In the genomic region with DNA sequence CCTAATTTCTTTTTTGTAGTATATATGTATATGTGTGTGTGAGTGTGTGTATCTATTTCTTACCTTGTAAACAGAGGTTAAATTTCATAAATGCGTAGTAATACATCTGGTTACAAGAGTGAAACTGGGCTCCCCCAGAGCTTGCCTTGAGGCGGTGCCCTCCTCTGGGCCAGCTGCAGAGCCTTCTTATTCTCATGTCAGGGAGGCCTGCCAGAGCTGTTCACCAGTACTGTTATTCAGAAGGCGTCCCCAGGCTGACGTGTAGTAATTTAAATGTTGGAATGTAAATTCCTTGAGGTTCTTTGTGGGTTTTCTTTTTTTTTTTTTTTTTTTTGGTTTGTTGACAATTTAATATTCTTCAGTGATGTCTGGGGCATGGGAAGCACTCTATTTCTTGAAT, we compare ENCODE assay signal across 23 cellular contexts. TPM values are rescaled to one million over a fixed set of nuclear protein-coding genes. Genes with fewer than 3 reads are reported as not detected.
DNase-seq lines count a peak whose midpoint lies in the region; ATAC-seq and TF ChIP-seq lines count a peak whose summit lies in the region.
"Had no signal": no experiment of that assay in that cellular context is flagged by ENCODE, and none has a peak within 500 bp of the region (broad histone marks: within the 10 kb centered on the region; RNA-seq: fewer than 3 reads in every experiment).

No MANE protein-coding gene starts in this region.

- H3K9ac ChIP-seq in GM23248 (peak overlapping the region; percentile 65), fibroblast of lung (ENCODE audit: insufficient read depth, low read length) (no peak overlapping the region)

- H3K36me3 ChIP-seq in GM23248 (ENCODE audit: low read depth) = peaks cover 40% of the 10 kb centered on the region
- peaks cover 9% of the 10 kb centered on the region for H3K36me3 ChIP-seq in fibroblast of lung (ENCODE audit: control insufficient read depth, insufficient read depth, low read length)
- peaks cover 0 to 71% of the 10 kb centered on the region in 2 donors for H3K36me3 ChIP-seq in gastrocnemius medialis

- in situ Hi-C loops in GM23248 (cut with MboI) = no loop called here
- in situ Hi-C loops in gastrocnemius medialis (cut with MboI; ENCODE audit: low sequenced_read_pairs in 4 of 4) = loop anchor here in 1 of 4 donors (10.0 kb wide), 1 partner anchor 198 kb away; no protein-coding TSS in a partner anchor

- TF ChIP-seq CTCF in fibroblast of lung (conservative IDR thresholded peaks at IDR 0.05 in 1 of 2, IDR thresholded peaks at IDR 0.05 in 1 of 2; ENCODE audit: low read depth in 1 of 2, low read length in 2 of 2) (no peak), gastrocnemius medialis (IDR thresholded peaks at IDR 0.05 in 4 of 5, conservative IDR thresholded peaks at IDR 0.05 in 1 of 5) (no peak)

- H3K4me1 ChIP-seq in GM23248 (ENCODE audit: insufficient read depth) (peaks cover 46% of the 10 kb centered on the region), fibroblast of lung (ENCODE audit: control insufficient read depth, extremely low read depth, insufficient read depth, low read length) (peaks cover 19% of the 10 kb centered on the region), gastrocnemius medialis (peaks cover 82 to 92% of the 10 kb centered on the region in 2 donors)

- WGBS in GM23248 (ENCODE audit: low coverage in 1 of 2, low lambda C conversion rate in 2 of 2, missing lambda C conversion rate in 2 of 2), 2 experiments = 35 to 40% methylated on average over 4 of the region's 4 CpGs

- H4K20me1 ChIP-seq in GM23248 (ENCODE audit: insufficient read depth) = no peaks in the 10 kb centered on the region
- H4K20me1 ChIP-seq in fibroblast of lung (ENCODE audit: control insufficient read depth, extremely low read depth, insufficient read depth, low read length) = no peaks in the 10 kb centered on the region

- no peaks in the 10 kb centered on the region for H3K9me3 ChIP-seq in GM23248 (ENCODE audit: low read depth)
- no peaks in the 10 kb centered on the region for H3K9me3 ChIP-seq in fibroblast of lung (ENCODE audit: control insufficient read depth, insufficient read depth, low read depth, low read length)
- no peaks in the 10 kb centered on the region for H3K9me3 ChIP-seq in gastrocnemius medialis
- H3K9me3 ChIP-seq: mucosa of descending colon, sigmoid colon, thoracic aorta had no signal

- TF ChIP-seq POLR2A in gastrocnemius medialis (IDR thresholded peaks at IDR 0.05) = peak in 1 of 2 donors; percentile 19

- H3K79me2 ChIP-seq in GM23248 (ENCODE audit: insufficient read depth) (peaks cover 49% of the 10 kb centered on the region), fibroblast of lung (ENCODE audit: control insufficient read depth, insufficient read depth, low read length) (peaks cover 13% of the 10 kb centered on the region)

- H3K4me3 ChIP-seq in GM23248 (no peak overlapping the region), fibroblast of lung (replicated peaks in 1 of 4; ENCODE audit: control extremely low read depth in 1 of 4, insufficient read depth in 1 of 4, low read depth in 3 of 4, low read length in 4 of 4) (no peak overlapping the region), gastrocnemius medialis (no peak overlapping the region)
- H3K4me3 ChIP-seq: mucosa of descending colon, sigmoid colon, thoracic aorta had no signal

- H2AFZ ChIP-seq in GM23248 = no peak overlapping the region
- no peak overlapping the region for H2AFZ ChIP-seq in fibroblast of lung (ENCODE audit: low read length)

- H3K27me3 ChIP-seq in GM23248 (replicated peaks; ENCODE audit: insufficient read depth) = no peaks in the 10 kb centered on the region
- no peaks in the 10 kb centered on the region for H3K27me3 ChIP-seq in fibroblast of lung (ENCODE audit: control insufficient read depth, insufficient read depth, low read length)
- H3K27me3 ChIP-seq in gastrocnemius medialis = no peaks in the 10 kb centered on the region
- H3K27me3 ChIP-seq: sigmoid colon had no signal

- H3K4me2 ChIP-seq in GM23248 (ENCODE audit: unreplicated experiment) = peak overlapping the region; percentile 64
- peak overlapping the region; percentile 29 for H3K4me2 ChIP-seq in fibroblast of lung (ENCODE audit: extremely low read depth, insufficient read depth, low read length)

- H3K27ac ChIP-seq in GM23248 (peak overlapping the region; percentile 91), fibroblast of lung (ENCODE audit: insufficient read depth, low read length) (peak overlapping the region; percentile 45), gastrocnemius medialis (peak overlapping the region; percentile 93 to 95 (median 94))

- intact Hi-C loops in gastrocnemius medialis (cut with DNase I; ENCODE audit: low total_unique reads) = no loop called here

- H3F3A ChIP-seq in GM23248 (ENCODE audit: insufficient read depth) = peaks cover 45% of the 10 kb centered on the region

- no peaks in the 10 kb centered on the region for H3K9me2 ChIP-seq in GM23248 (ENCODE audit: insufficient read depth)

- no peak for ATAC-seq in gastrocnemius medialis
- no peak for ATAC-seq in GM21360 (IDR thresholded peaks at IDR 0.05; ENCODE audit: unreplicated experiment)
- ATAC-seq in GM19395 (IDR thresholded peaks at IDR 0.05; ENCODE audit: unreplicated experiment) = no peak
- ATAC-seq: left cardiac atrium, mucosa of descending colon had no signal

- DNase-seq in GM23248 (peak; percentile 86), amniotic stem cell (lab: John Stamatoyannopoulos, UW) (peak; percentile 7), fibroblast of lung (ENCODE audit: low read depth in 2 of 2) (peak; percentile 64 to 91), gastrocnemius medialis (peak; percentile 54 to 62), kidney glomerular epithelial cell (lab: John Stamatoyannopoulos, UW) (no peak), mucosa of gallbladder (ENCODE audit: low spot score) (no peak)
- DNase-seq: activated CD4-positive, alpha-beta T cell treated with anti-CD3 and anti-CD28 coated beads, Interleukin-2, amount 50 U/mL, for 48 hours; activated naive CD8-positive, alpha-beta T cell treated with anti-CD3 and anti-CD28 coated beads, Interleukin-2, amount 10 ng/mL, durations not matched to agents 7 days and 5 days; C1 segment of cervical spinal cord; DMS 273 treated with DMSO at 0.1 percent for 48 hours; erythroblast; hypothalamus; KBM-7; left cardiac atrium; mucosa of descending colon; NCI-H1105 treated with DMSO at 0.1 percent for 48 hours; occipital lobe; sigmoid colon; stimulated activated CD4-positive, alpha-beta T cell treated with anti-CD3 and anti-CD28 coated beads, Interleukin-4, amount 100 ng/mL, for 24 hours; stimulated activated CD8-positive, alpha-beta memory T cell treated with anti-CD3 and anti-CD28 coated beads, Interleukin-4, amount 100 ng/mL, for 48 hours had no signal

RNA-seq across cellular contexts. Expression of gene COPS8, which starts 11.2 kb away (rescaled TPM):
- 145 and 148 TPM in 2 replicates for total RNA-seq in GM23248 (2014; rRNA removed; shearing (Covaris generic))
- polyA plus RNA-seq in GM23248 (2016; fragmentation: Nextera tagmentation; extraction: Ambion mirVana) (164 and 168 TPM in 2 replicates), fibroblast of lung (97.3 and 118 TPM in 2 replicates)
- total RNA-seq in fibroblast of lung (79.6 and 82.1 TPM in 2 replicates), gastrocnemius medialis (100 to 1,000 TPM; 353 to 709 (median 642) TPM), mucosa of gallbladder (48.1 TPM)
- 52.8 and 61.3 TPM in 2 replicates for polyA plus RNA-seq in fibroblast of lung (2012)
- 5.6 and 5.7 TPM in 2 replicates for polyA minus RNA-seq in fibroblast of lung (ENCODE audit: low replicate concordance)

Comparison
In these comparisons a context has a peak if more than half of its experiments do, and no peak if none do; other contexts are left out.
1. DNase-seq: peak in GM23248 (single experiment), amniotic stem cell (single experiment), fibroblast of lung (2 of 2) and gastrocnemius medialis (2 of 2); none in kidney glomerular epithelial cell (single experiment) and mucosa of gallbladder (single experiment).
2. Peak in every context shown above with its lines, with median percentiles within 50 percentile points of each other: H3K27ac ChIP-seq.